ENCODE assay signal across 29 cellular contexts in genomic region chr16:57209780-57210179, GRCh38.
"Had no signal": no experiment of that assay in that cellular context is flagged by ENCODE, and none has a peak within 500 bp of the region (broad histone marks: within the 10 kb centered on the region; RNA-seq: fewer than 3 reads in every experiment).

No MANE protein-coding gene starts in this region.

- H3K4me1 ChIP-seq: stomach, testis, thyroid gland, tibial artery, tibial nerve, transverse colon, upper lobe of left lung, upper lobe of right lung, uterus had no signal

- H3K36me3 ChIP-seq: uterus had no signal

- ATAC-seq: stimulated activated effector memory CD8-positive, alpha-beta T cell treated with anti-CD3 and anti-CD28 coated beads, Interleukin-12 subunit alpha, Interleukin-12 subunit beta, amount 100 ng/mL, for 72 hours; stimulated activated memory B cell treated with anti-CD40 and anti-IgM and Interleukin-4, amounts not matched to agents 10 μg/mL and 1 μg/mL and 100 μg/mL, for 72 hours; stimulated activated naive B cell treated with anti-CD40 and anti-IgM and Interleukin-4, amounts not matched to agents 10 μg/mL and 1 μg/mL and 100 μg/mL, for 72 hours; stimulated activated naive CD8-positive, alpha-beta T cell treated with anti-CD3 and anti-CD28 coated beads, Interleukin-15, amount 100 ng/mL, for 72 hours; stimulated activated naive CD8-positive, alpha-beta T cell treated with anti-CD3 and anti-CD28 coated beads, Interleukin-15, Interleukin-2, amounts not matched to agents 100 U/mL and 50 U/mL, for 24 hours; upper lobe of right lung had no signal

- H3K27ac ChIP-seq: stomach, suprapubic skin, testis, thoracic aorta, thyroid gland, tibial artery, tibial nerve, transverse colon, upper lobe of left lung, upper lobe of right lung, uterus, vagina had no signal

- H3K4me3 Mint-ChIP-seq: stimulated activated effector memory CD8-positive, alpha-beta T cell treated with anti-CD3 and anti-CD28 coated beads, Interleukin-12 subunit alpha, Interleukin-12 subunit beta, amount 100 ng/mL, for 72 hours; stimulated activated memory B cell treated with anti-CD40 and anti-IgM and Interleukin-4, amounts not matched to agents 10 μg/mL and 1 μg/mL and 100 μg/mL, for 72 hours; stimulated activated naive B cell treated with anti-CD40 and anti-IgM and Interleukin-4, amounts not matched to agents 10 μg/mL and 1 μg/mL and 100 μg/mL, for 72 hours; stimulated activated naive CD8-positive, alpha-beta T cell treated with anti-CD3 and anti-CD28 coated beads, Interleukin-15, amount 100 ng/mL, for 72 hours; stimulated activated naive CD8-positive, alpha-beta T cell treated with anti-CD3 and anti-CD28 coated beads, Interleukin-15, Interleukin-2, amounts not matched to agents 100 ng/mL and 50 ng/mL, for 24 hours; type B pancreatic cell had no signal

- DNase-seq: stimulated activated CD4-positive, alpha-beta T cell treated with anti-CD3 and anti-CD28 coated beads, Interleukin-2, amount 100 ng/mL, for 48 hours; stimulated activated CD4-positive, alpha-beta T cell treated with anti-CD3 and anti-CD28 coated beads, Interleukin-4, amount 100 ng/mL, for 1 hour; stimulated activated CD4-positive, alpha-beta T cell treated with anti-CD3 and anti-CD28 coated beads, Interleukin-4, amount 100 ng/mL, for 24 hours; stimulated activated CD4-positive, alpha-beta T cell treated with anti-CD3 and anti-CD28 coated beads, Interleukin-4, amount 100 ng/mL, for 4 hours; stimulated activated CD8-positive, alpha-beta memory T cell treated with anti-CD3 and anti-CD28 coated beads, Interleukin-4, amount 100 ng/mL, for 48 hours; stimulated activated naive B cell treated with anti-CD40 and anti-IgM and Interleukin-4, amounts not matched to agents 10 μg/mL and 1 μg/mL and 100 μg/mL, for 72 hours; stimulated activated naive CD4-positive, alpha-beta T cell; stimulated activated naive CD4-positive, alpha-beta T cell treated with Interleukin-2 at 50 U/mL for 16 hours; stimulated activated naive CD8-positive, alpha-beta T cell treated with anti-CD3 and anti-CD28 coated beads, Interleukin-15, amount 100 ng/mL, for 72 hours; stimulated activated naive CD8-positive, alpha-beta T cell treated with anti-CD3 and anti-CD28 coated beads, Interleukin-15, Interleukin-2, amounts not matched to agents 100 U/mL and 50 U/mL, for 24 hours; stomach; substantia nigra; testis; thyroid gland; tibial artery; transverse colon; trophoblast cell; upper lobe of left lung; upper lobe of right lung; uterus had no signal

- H3K4me1 Mint-ChIP-seq: stimulated activated effector memory CD8-positive, alpha-beta T cell treated with anti-CD3 and anti-CD28 coated beads, Interleukin-12 subunit alpha, Interleukin-12 subunit beta, amount 100 ng/mL, for 72 hours; stimulated activated naive CD8-positive, alpha-beta T cell treated with anti-CD3 and anti-CD28 coated beads, Interleukin-15, amount 100 ng/mL, for 72 hours had no signal

- FAIRE-seq: urothelium cell line had no signal

- H3K27me3 Mint-ChIP-seq: stimulated activated memory B cell treated with anti-CD40 and anti-IgM and Interleukin-4, amounts not matched to agents 10 μg/mL and 1 μg/mL and 100 μg/mL, for 72 hours; stimulated activated naive B cell treated with anti-CD40 and anti-IgM and Interleukin-4, amounts not matched to agents 10 μg/mL and 1 μg/mL and 100 μg/mL, for 72 hours; stimulated activated naive CD8-positive, alpha-beta T cell treated with anti-CD3 and anti-CD28 coated beads, Interleukin-15, amount 100 ng/mL, for 72 hours; stimulated activated naive CD8-positive, alpha-beta T cell treated with anti-CD3 and anti-CD28 coated beads, Interleukin-15, Interleukin-2, amounts not matched to agents 100 ng/mL and 50 ng/mL, for 24 hours; type B pancreatic cell had no signal

- H3K27ac Mint-ChIP-seq: stimulated activated effector memory CD8-positive, alpha-beta T cell treated with anti-CD3 and anti-CD28 coated beads, Interleukin-12 subunit alpha, Interleukin-12 subunit beta, amount 100 ng/mL, for 72 hours; stimulated activated memory B cell treated with anti-CD40 and anti-IgM and Interleukin-4, amounts not matched to agents 10 μg/mL and 1 μg/mL and 100 μg/mL, for 72 hours; stimulated activated naive B cell treated with anti-CD40 and anti-IgM and Interleukin-4, amounts not matched to agents 10 μg/mL and 1 μg/mL and 100 μg/mL, for 72 hours; stimulated activated naive CD8-positive, alpha-beta T cell treated with anti-CD3 and anti-CD28 coated beads, Interleukin-15, amount 100 ng/mL, for 72 hours; stimulated activated naive CD8-positive, alpha-beta T cell treated with anti-CD3 and anti-CD28 coated beads, Interleukin-15, Interleukin-2, amounts not matched to agents 100 ng/mL and 50 ng/mL, for 24 hours; type B pancreatic cell had no signal

- H3K9me3 ChIP-seq: stomach, suprapubic skin, testis, thoracic aorta, thyroid gland, tibial artery, tibial nerve, transverse colon, upper lobe of left lung, upper lobe of right lung, uterus, vagina had no signal

- H3K9me3 Mint-ChIP-seq: stimulated activated effector memory CD8-positive, alpha-beta T cell treated with anti-CD3 and anti-CD28 coated beads, Interleukin-12 subunit alpha, Interleukin-12 subunit beta, amount 100 ng/mL, for 72 hours; stimulated activated memory B cell treated with anti-CD40 and anti-IgM and Interleukin-4, amounts not matched to agents 10 μg/mL and 1 μg/mL and 100 μg/mL, for 72 hours; stimulated activated naive CD8-positive, alpha-beta T cell treated with anti-CD3 and anti-CD28 coated beads, Interleukin-15, Interleukin-2, amounts not matched to agents 100 ng/mL and 50 ng/mL, for 24 hours; type B pancreatic cell had no signal

- H3K27me3 ChIP-seq: stomach, suprapubic skin, testis, thyroid gland, tibial artery, tibial nerve, transverse colon, upper lobe of left lung, upper lobe of right lung, uterus, vagina had no signal

- H3K4me3 ChIP-seq: stomach, suprapubic skin, testis, thoracic aorta, thyroid gland, tibial artery, tibial nerve, transverse colon, upper lobe of left lung, upper lobe of right lung, uterus, vagina had no signal
